7 cellular contexts compared by ENCODE assay signal in genomic region chr19:19627442-19627715, GRCh38. TPM values are rescaled to one million over a fixed set of nuclear protein-coding genes. Genes with fewer than 3 reads are reported as not detected.
DNase-seq lines count a peak whose midpoint lies in the region; ATAC-seq and TF ChIP-seq lines count a peak whose summit lies in the region.
"Had no signal": no experiment of that assay in that cellular context is flagged by ENCODE, and none has a peak within 500 bp of the region (broad histone marks: within the 10 kb centered on the region; RNA-seq: fewer than 3 reads in every experiment).

No MANE protein-coding gene starts in this region.

- intact Hi-C loops in activated B cell treated with CpG ODN at 0.5 μM for 24 hours (cut with micrococcal nuclease) (no loop called here), sciatic nerve (cut with DNase I) (no loop called here)

- H3K27me3 Mint-ChIP-seq in activated B cell treated with CpG ODN at 0.5 μM for 24 hours = no peaks in the 10 kb centered on the region

- peaks cover 46% of the 10 kb centered on the region for H3K36me3 Mint-ChIP-seq in activated B cell treated with CpG ODN at 0.5 μM for 24 hours (ENCODE audit: low read depth)

- ATAC-seq in activated B cell treated with CpG ODN at 0.5 μM for 24 hours (ENCODE audit: low read depth) (peak; percentile 2), sciatic nerve (no peak), GM18870 (IDR thresholded peaks at IDR 0.05; ENCODE audit: unreplicated experiment) (no peak)

- H3K4me1 ChIP-seq in ES-I3 (ENCODE audit: insufficient read depth, low read length) (peaks cover 7% of the 10 kb centered on the region; the same call in 1 of the 2 replicates), mucosa of stomach (ENCODE audit: control insufficient read depth, insufficient read depth, low read length) (peaks cover 13% of the 10 kb centered on the region)

- no peak for TF ChIP-seq CTCF in activated B cell treated with CpG ODN at 0.5 μM for 24 hours (IDR thresholded peaks at IDR 0.05)

- peak overlapping the region; percentile 92 for H3K27ac Mint-ChIP-seq in activated B cell treated with CpG ODN at 0.5 μM for 24 hours

- peak overlapping the region; percentile 46 for H3K4me3 ChIP-seq in mucosa of stomach (ENCODE audit: low read length)

- peak overlapping the region; percentile 93 for H3K4me3 Mint-ChIP-seq in activated B cell treated with CpG ODN at 0.5 μM for 24 hours

- POLR2A ChIA-PET in activated B cell treated with CpG ODN at 0.5 μM for 24 hours (lab: Charles Lee) = interaction anchor here (0.9 to 1.9 kb wide), 5 partner anchors 14 to 412 kb away, joined by 3 to 11 read pairs (median 3); partner anchors contain the start of gene ZNF682

- peaks cover 24% of the 10 kb centered on the region for H3K4me1 Mint-ChIP-seq in activated B cell treated with CpG ODN at 0.5 μM for 24 hours

- no peaks in the 10 kb centered on the region for H3K9me3 Mint-ChIP-seq in activated B cell treated with CpG ODN at 0.5 μM for 24 hours

- H3K27me3 ChIP-seq in mucosa of stomach (ENCODE audit: control insufficient read depth, insufficient read depth, low read length) = no peaks in the 10 kb centered on the region

- CTCF ChIA-PET in activated B cell treated with CpG ODN at 0.5 μM for 24 hours (lab: Charles Lee) = interaction anchor here (1.1 kb wide), 1 partner anchor 16 kb away, joined by 3 read pairs; the partner anchor contains the start of gene GMIP

- no peaks in the 10 kb centered on the region for H3K9me3 ChIP-seq in ES-I3 (ENCODE audit: control insufficient read depth, insufficient read depth, low read length)
- no peaks in the 10 kb centered on the region for H3K9me3 ChIP-seq in mucosa of stomach (ENCODE audit: control insufficient read depth, low read length)

- H3K36me3 ChIP-seq in ES-I3 (ENCODE audit: insufficient read depth, low read length) = no peaks in the 10 kb centered on the region
- no peaks in the 10 kb centered on the region for H3K36me3 ChIP-seq in mucosa of stomach (ENCODE audit: control insufficient read depth, insufficient read depth, low read length)

- DNase-seq in activated B cell treated with CpG ODN at 0.5 μM for 24 hours = no peak
- DNase-seq in GM03348 (ENCODE audit: low spot score) = no peak
- DNase-seq in sciatic nerve (ENCODE audit: low spot score) = no peak
- DNase-seq: NCI-H446 treated with DMSO at 0.1 percent for 48 hours had no signal

- H3K9ac ChIP-seq in ES-I3 (ENCODE audit: low read depth, low read length) (peak overlapping the region; percentile 82), mucosa of stomach (ENCODE audit: low read length) (peak overlapping the region; percentile 84)

RNA-seq across cellular contexts. Expression of gene LPAR2, which starts 0.6 kb away (rescaled TPM):
- total RNA-seq in activated B cell treated with CpG ODN at 0.5 μM for 24 hours (29.0 and 33.7 TPM in 2 replicates), sciatic nerve (11.0 TPM)

RNA-seq across cellular contexts. Expression of gene PBX4, which starts 8.9 kb away (rescaled TPM):
- total RNA-seq in activated B cell treated with CpG ODN at 0.5 μM for 24 hours = 19.4 and 21.8 TPM in 2 replicates
- total RNA-seq in sciatic nerve = 5.1 TPM

RNA-seq across cellular contexts. Expression of gene GMIP, which starts 16.1 kb away (rescaled TPM):
- total RNA-seq in activated B cell treated with CpG ODN at 0.5 μM for 24 hours = 129 and 130 TPM in 2 replicates
- total RNA-seq in sciatic nerve = 16.2 TPM

RNA-seq across cellular contexts. Expression of gene ATP13A1, which starts 36.1 kb away (rescaled TPM):
- 125 and 135 TPM in 2 replicates for total RNA-seq in activated B cell treated with CpG ODN at 0.5 μM for 24 hours
- total RNA-seq in sciatic nerve = 53.3 TPM

RNA-seq across cellular contexts. Expression of gene ZNF101, which starts 41.3 kb away (rescaled TPM):
- total RNA-seq in activated B cell treated with CpG ODN at 0.5 μM for 24 hours (45.6 and 52.6 TPM in 2 replicates), sciatic nerve (9.3 TPM)
